8 cellular contexts compared by ENCODE assay signal in genomic region chr5:173887610-173888472, GRCh38. TPM values are rescaled to one million over a fixed set of nuclear protein-coding genes. Genes with fewer than 3 reads are reported as not detected.
A peak's percentile ranks its signal among the peaks of the same experiment; 100 is the strongest.
DNase-seq lines count a peak whose midpoint lies in the region; ATAC-seq, FAIRE-seq and TF ChIP-seq lines count a peak whose summit lies in the region.

TSS of gene CPEB4 (plus strand) at chr5:173888349. CDS start at chr5:173889734, 1,385 bp downstream.

- H3K4me1 ChIP-seq in NT2/D1 (ENCODE audit: insufficient read depth, insufficient read length), result no peaks in the 10 kb centered on the region
- peaks cover 3 to 10% (median 7%) of the 10 kb centered on the region in 4 experiments for H3K4me1 ChIP-seq in H1 (replicated peaks in 1 of 4; ENCODE audit: control insufficient read depth in 3 of 4, insufficient read depth in 4 of 4, low read length in 3 of 4)
- H3K4me1 ChIP-seq in mesenchymal stem cell (ENCODE audit: control insufficient read depth, insufficient read depth, low read depth, low read length), result peaks cover 4% of the 10 kb centered on the region

- H3K9me3 Mint-ChIP-seq in activated CD8-positive, alpha-beta memory T cell treated with anti-CD3 and anti-CD28 coated beads, Interleukin-2, amount 10 ng/mL, durations not matched to agents 7 days and 5 days (ENCODE audit: low read depth), result peaks cover 8% of the 10 kb centered on the region

- H2AFZ ChIP-seq in H1 (ENCODE audit: low read length), result peak within 1 kb of the TSS; percentile 99
- H2AFZ ChIP-seq in mesenchymal stem cell (ENCODE audit: low read depth, low read length), result peak within 1 kb of the TSS; percentile 39

- H4K91ac ChIP-seq in H1 (replicated peaks; ENCODE audit: insufficient read length, low read length) (peak within 1 kb of the TSS; percentile 100), mesenchymal stem cell (ENCODE audit: low read length) (peak within 1 kb of the TSS; percentile 98)

- H2BK20ac ChIP-seq in H1 (ENCODE audit: low read length), result peak within 1 kb of the TSS; percentile 97; the same call in 1 of the 2 replicates

- no peak within 1 kb of the TSS for H2AK5ac ChIP-seq in H1 (ENCODE audit: low read depth, low read length)
- H2AK5ac ChIP-seq in mesenchymal stem cell (ENCODE audit: low read length, severe bottlenecking), result peak within 1 kb of the TSS; percentile 68

- peak within 1 kb of the TSS; percentile 99 for H3K27ac Mint-ChIP-seq in activated CD8-positive, alpha-beta memory T cell treated with anti-CD3 and anti-CD28 coated beads, Interleukin-2, amount 10 ng/mL, durations not matched to agents 7 days and 5 days

- peak in 1 of 2 experiments; percentile 7; a peak in 1 of 3 replicates for TF ChIP-seq EP300 in H1 (IDR thresholded peaks at IDR 0.05; ENCODE audit: borderline replicate concordance in 1 of 2, low read depth in 2 of 2, low read length in 2 of 2)

- peak within 1 kb of the TSS; percentile 99; the same call in 1 of the 2 replicates for H2BK15ac ChIP-seq in H1 (ENCODE audit: low read length)
- peak within 1 kb of the TSS; percentile 15 for H2BK15ac ChIP-seq in mesenchymal stem cell (ENCODE audit: low read depth, poor library complexity, severe bottlenecking)

- H4K5ac ChIP-seq in H1 (ENCODE audit: insufficient read length, low read depth, low read length), result peak within 1 kb of the TSS; percentile 100

- H3K27me3 Mint-ChIP-seq in activated CD8-positive, alpha-beta memory T cell treated with anti-CD3 and anti-CD28 coated beads, Interleukin-2, amount 10 ng/mL, durations not matched to agents 7 days and 5 days, result no peaks in the 10 kb centered on the region

- H3K79me1 ChIP-seq in H1 (ENCODE audit: low read depth, low read length) (no peaks in the 10 kb centered on the region), mesenchymal stem cell (replicated peaks; ENCODE audit: low read length, poor library complexity, severe bottlenecking) (no peaks in the 10 kb centered on the region)

- H3K4me3 ChIP-seq in NT2/D1 (ENCODE audit: insufficient read length, low read depth), result peak within 1 kb of the TSS; percentile 47
- H3K4me3 ChIP-seq in H1 (ENCODE audit: extremely low read depth in 1 of 4, insufficient read depth in 2 of 4, low read depth in 3 of 4, low read length in 4 of 4), result peak within 1 kb of the TSS; percentile 47 to 87 (median 68)
- H3K4me3 ChIP-seq in mesenchymal stem cell (ENCODE audit: insufficient read depth in 1 of 2, low read depth in 1 of 2, low read length in 2 of 2), result peak within 1 kb of the TSS; percentile 78 to 87

- no peaks in the 10 kb centered on the region for H4K20me1 ChIP-seq in H1 (replicated peaks in 1 of 2; ENCODE audit: control insufficient read depth in 1 of 2, insufficient read depth in 2 of 2, low read length in 2 of 2)

- no peak for TF ChIP-seq CTCF in H1 (IDR thresholded peaks at IDR 0.05; ENCODE audit: control extremely low read depth in 1 of 3, insufficient read depth in 1 of 3, low read depth in 1 of 3, low read length in 3 of 3)

- H2BK120ac ChIP-seq in H1 (replicated peaks; ENCODE audit: low read depth, low read length) (peak within 1 kb of the TSS; percentile 99), mesenchymal stem cell (ENCODE audit: low read depth, low read length) (peak within 1 kb of the TSS; percentile 65)

- peak within 1 kb of the TSS; percentile 90 for H3K4me3 Mint-ChIP-seq in activated CD8-positive, alpha-beta memory T cell treated with anti-CD3 and anti-CD28 coated beads, Interleukin-2, amount 10 ng/mL, durations not matched to agents 7 days and 5 days

- peak within 1 kb of the TSS; percentile 100 for H3K18ac ChIP-seq in H1 (ENCODE audit: extremely low read depth, low read length)
- H3K18ac ChIP-seq in mesenchymal stem cell (ENCODE audit: low read depth in 1 of 2, low read length in 2 of 2), result peak within 1 kb of the TSS; percentile 79 to 99

- peak in 1 of 2 experiments; percentile 61; a peak in 2 of 3 replicates for TF ChIP-seq POLR2A in H1 (IDR thresholded peaks at IDR 0.05; ENCODE audit: control extremely low read depth in 1 of 2, low read depth in 2 of 2, low read length in 2 of 2)

- peak in 1 of 2 experiments; percentile 0; a peak in 1 of 4 replicates for TF ChIP-seq RAD21 in H1 (IDR thresholded peaks at IDR 0.05 in 1 of 2, conservative IDR thresholded peaks at IDR 0.05 in 1 of 2; ENCODE audit: low read depth in 2 of 2, low read length in 2 of 2)

- H3K9ac ChIP-seq in NT2/D1 (ENCODE audit: insufficient read length, low read depth) (peak within 1 kb of the TSS; percentile 61), H1 (replicated peaks in 1 of 4; ENCODE audit: extremely low read depth in 1 of 4, low read depth in 3 of 4, low read length in 3 of 4) (peak within 1 kb of the TSS; percentile 73 to 99 (median 94)), mesenchymal stem cell (ENCODE audit: low read length) (peak within 1 kb of the TSS; percentile 95)

- H3K36me3 ChIP-seq in NT2/D1 (ENCODE audit: insufficient read depth, insufficient read length, low read length) (no peaks in the 10 kb centered on the region), H1 (ENCODE audit: control insufficient read depth in 2 of 4, insufficient read depth in 4 of 4, low read length in 3 of 4) (no peaks in the 10 kb centered on the region), mesenchymal stem cell (ENCODE audit: control insufficient read depth in 1 of 2, insufficient read depth in 2 of 2, low read depth in 1 of 2, low read length in 2 of 2) (peaks cover 0 to 3% of the 10 kb centered on the region in 2 experiments)

- CTCF ChIA-PET in activated CD8-positive, alpha-beta memory T cell treated with anti-CD3 and anti-CD28 coated beads, Interleukin-2, amount 10 ng/mL, durations not matched to agents 7 days and 5 days (lab: Charles Lee), result interaction anchor here (0.9 to 1.4 kb wide), 6 partner anchors 10 to 272 kb away, joined by 3 to 7 read pairs (median 4); no protein-coding TSS in a partner anchor
- CTCF ChIA-PET in H1 (lab: Charles Lee; ENCODE audit: partially characterized antibody), result interaction anchor here (0.8 to 1.1 kb wide), 4 partner anchors 37 to 604 kb away, joined by 3 read pairs; no protein-coding TSS in a partner anchor

- peak; percentile 86 for FAIRE-seq in H1 (lab: Jason Lieb, UNC)

- peak within 1 kb of the TSS; percentile 99 for H3K56ac ChIP-seq in H1 (replicated peaks; ENCODE audit: insufficient read length, low read depth, low read length)

- POLR2A ChIA-PET in H1 (lab: Charles Lee; ENCODE audit: partially characterized antibody), result interaction anchor here (0.6 to 1.5 kb wide), 10 partner anchors 12 to 198 kb away, joined by 3 to 16 read pairs (median 3); no protein-coding TSS in a partner anchor

- no peak within 1 kb of the TSS for H3K14ac ChIP-seq in H1 (ENCODE audit: insufficient read length)
- peak within 1 kb of the TSS in 1 of 2 experiments; percentile 73 for H3K14ac ChIP-seq in mesenchymal stem cell (ENCODE audit: low read length in 2 of 2)

- DNase-seq in COR-L47 (lab: John Stamatoyannopoulos, UW) (peak; percentile 99), HUDEP-2 (lab: John Stamatoyannopoulos, UW; ENCODE audit: unreplicated experiment in 76 of 76) (peak; percentile 87 to 99 (median 96)), NT2/D1 (ENCODE audit: low read depth, low spot score) (peak; percentile 96), H1 (ENCODE audit: low read depth in 1 of 2, low spot score in 2 of 2) (peak; percentile 92 to 99), mesenchymal stem cell (peak; percentile 100)
- peak; percentile 98 for DNase-seq in activated CD8-positive, alpha-beta memory T cell treated with anti-CD3 and anti-CD28 coated beads, Interleukin-2, amount 10 ng/mL, durations not matched to agents 7 days and 5 days
- DNase-seq in stimulated activated CD8-positive, alpha-beta memory T cell treated with anti-CD3 and anti-CD28 coated beads, Interleukin-12 subunit alpha, Interleukin-12 subunit beta, amount 100 ng/mL, for 4 hours (ENCODE audit: low read depth), result peak; percentile 88

- peak within 1 kb of the TSS; percentile 100 for H3K27ac ChIP-seq in H1 (ENCODE audit: low read depth, low read length)
- peak within 1 kb of the TSS; percentile 70 for H3K27ac ChIP-seq in mesenchymal stem cell (ENCODE audit: low read length, poor library complexity, severe bottlenecking)

- ATAC-seq in GM21381 (IDR thresholded peaks at IDR 0.05; ENCODE audit: unreplicated experiment), result peak; percentile 93
- peak; percentile 98 for ATAC-seq in activated CD8-positive, alpha-beta memory T cell treated with anti-CD3 and anti-CD28 coated beads, Interleukin-2, amount 10 ng/mL, durations not matched to agents 7 days and 5 days

- H3K4ac ChIP-seq in H1 (replicated peaks; ENCODE audit: insufficient read length, low read depth, low read length), result peak within 1 kb of the TSS; percentile 65
- peak within 1 kb of the TSS; percentile 72 to 94 for H3K4ac ChIP-seq in mesenchymal stem cell (ENCODE audit: low read depth in 1 of 2, low read length in 2 of 2)

- peaks cover 0 to 18% of the 10 kb centered on the region in 2 experiments; a peak in 2 of 4 replicates for H3K79me2 ChIP-seq in H1 (ENCODE audit: control insufficient read depth in 1 of 2, insufficient read depth in 2 of 2, low read length in 2 of 2)

- peak within 1 kb of the TSS; percentile 100 for H2BK12ac ChIP-seq in H1 (ENCODE audit: low read depth, low read length)
- H2BK12ac ChIP-seq in mesenchymal stem cell (ENCODE audit: low read length in 2 of 2), result peak within 1 kb of the TSS in 1 of 2 experiments; percentile 98

- H3K4me1 Mint-ChIP-seq in activated CD8-positive, alpha-beta memory T cell treated with anti-CD3 and anti-CD28 coated beads, Interleukin-2, amount 10 ng/mL, durations not matched to agents 7 days and 5 days, result peaks cover 80% of the 10 kb centered on the region

- peak within 1 kb of the TSS; percentile 100; the same call in 1 of the 2 replicates for H4K8ac ChIP-seq in H1 (ENCODE audit: extremely low read depth, insufficient read depth, low read length)
- peak within 1 kb of the TSS; percentile 95 for H4K8ac ChIP-seq in mesenchymal stem cell (ENCODE audit: low read length)

- 8% methylated on average over 55 of the region's 55 CpGs; no CpG with 5 or more reads in 1 of the 2 experiments for WGBS in H1 (ENCODE audit: extremely low coverage in 1 of 2, insufficient coverage in 1 of 2, insufficient read length in 1 of 2, insufficient replicate concordance in 2 of 2, low coverage in 1 of 2, low lambda C conversion rate in 2 of 2, missing lambda C conversion rate in 1 of 2), 2 experiments
- WGBS in mesenchymal stem cell, result 9% methylated on average over 50 of the region's 55 CpGs

- H3K27me3 ChIP-seq in NT2/D1 (ENCODE audit: insufficient read depth, insufficient read length) (no peaks in the 10 kb centered on the region), H1 (replicated peaks in 1 of 4; ENCODE audit: control insufficient read depth in 3 of 4, extremely low read depth in 1 of 4, insufficient read depth in 3 of 4, low read length in 3 of 4) (no peaks in the 10 kb centered on the region), mesenchymal stem cell (ENCODE audit: control insufficient read depth in 1 of 2, insufficient read depth in 1 of 2, low read length in 2 of 2) (no peaks in the 10 kb centered on the region)

- H3K36me3 Mint-ChIP-seq in activated CD8-positive, alpha-beta memory T cell treated with anti-CD3 and anti-CD28 coated beads, Interleukin-2, amount 10 ng/mL, durations not matched to agents 7 days and 5 days, result peaks cover 17% of the 10 kb centered on the region

- H3K4me2 ChIP-seq in H1 (ENCODE audit: insufficient read depth in 1 of 2, low read depth in 2 of 2, low read length in 2 of 2) (peak within 1 kb of the TSS; percentile 85 to 90), mesenchymal stem cell (ENCODE audit: low read length, poor library complexity, severe bottlenecking) (peak within 1 kb of the TSS; percentile 71)

- H2BK5ac ChIP-seq in H1 (ENCODE audit: low read depth, low read length) (peak within 1 kb of the TSS; percentile 100), mesenchymal stem cell (ENCODE audit: low read depth, low read length, poor library complexity, severe bottlenecking) (peak within 1 kb of the TSS; percentile 66)

- peaks cover 5% of the 10 kb centered on the region for H3K23me2 ChIP-seq in H1 (ENCODE audit: low read depth, low read length)

- H3K9me3 ChIP-seq in NT2/D1 (ENCODE audit: insufficient read depth, low read length) (no peaks in the 10 kb centered on the region), H1 (ENCODE audit: insufficient read depth in 2 of 2, low read depth in 1 of 2, low read length in 1 of 2) (no peaks in the 10 kb centered on the region), mesenchymal stem cell (ENCODE audit: control insufficient read depth, low read length) (peaks cover under 1% of the 10 kb centered on the region)

- H3K23ac ChIP-seq in H1 (ENCODE audit: insufficient read length), result no peak within 1 kb of the TSS
- peak within 1 kb of the TSS in 1 of 2 experiments; percentile 89 for H3K23ac ChIP-seq in mesenchymal stem cell (ENCODE audit: low read length in 2 of 2)

RNA-seq across cellular contexts. Expression of gene CPEB4, which starts in this region (rescaled TPM):
- 10 to 100 TPM; 12.5 to 15.8 TPM for total RNA-seq in activated CD8-positive, alpha-beta memory T cell treated with anti-CD3 and anti-CD28 coated beads, Interleukin-2, amount 10 ng/mL, durations not matched to agents 7 days and 5 days
- total RNA-seq in H1 (2021; fragmentation: NEBNext Ultra II Directional; extraction: Animal tissue kit (Norgen Biotek cat#: 25700)), result 13.4 and 14.3 TPM in 2 replicates
- 5.7 and 8.4 TPM in 2 replicates for polyA plus RNA-seq in H1 (2011; rRNA removed)
- polyA plus RNA-seq in H1 (2011; cell fraction: cytosol; rRNA removed), result 5.6 TPM
- 6.6 TPM for polyA plus RNA-seq in H1 (2011; cell fraction: nucleus; rRNA removed)
- polyA plus RNA-seq in H1 (2012, experiment 1 of 2), result 8.2 to 11.1 TPM (median 9.9 TPM) in 4 replicates
- polyA plus RNA-seq in H1 (2012, experiment 2 of 2), result 0.79 TPM
- 5.9 TPM for polyA plus RNA-seq in H1 (2013, experiment 1 of 2)
- polyA plus RNA-seq in H1 (2013, experiment 2 of 2), result 4.8 TPM
- 33.2 and 45.1 TPM in 2 replicates for polyA minus RNA-seq in H1 (2011; rRNA and poly(A)+ RNA removed)
- 8.7 TPM for polyA minus RNA-seq in H1 (2011; cell fraction: cytosol; rRNA and poly(A)+ RNA removed)
- polyA minus RNA-seq in H1 (2011; cell fraction: nucleus; rRNA and poly(A)+ RNA removed), result 22.2 TPM
- polyA plus RNA-seq in mesenchymal stem cell (2013, experiment 1 of 2), result 12.8 TPM
- 12.4 TPM for polyA plus RNA-seq in mesenchymal stem cell (2013, experiment 2 of 2)

Comparison
In these comparisons a context has a peak if more than half of its experiments do, and no peak if none do; other contexts are left out.
1. Peak in every context shown above with its lines: DNase-seq, ATAC-seq, H3K4me3 ChIP-seq and H3K27ac ChIP-seq.